ENCODE assay signal across 1 cellular context in the genomic region with DNA sequence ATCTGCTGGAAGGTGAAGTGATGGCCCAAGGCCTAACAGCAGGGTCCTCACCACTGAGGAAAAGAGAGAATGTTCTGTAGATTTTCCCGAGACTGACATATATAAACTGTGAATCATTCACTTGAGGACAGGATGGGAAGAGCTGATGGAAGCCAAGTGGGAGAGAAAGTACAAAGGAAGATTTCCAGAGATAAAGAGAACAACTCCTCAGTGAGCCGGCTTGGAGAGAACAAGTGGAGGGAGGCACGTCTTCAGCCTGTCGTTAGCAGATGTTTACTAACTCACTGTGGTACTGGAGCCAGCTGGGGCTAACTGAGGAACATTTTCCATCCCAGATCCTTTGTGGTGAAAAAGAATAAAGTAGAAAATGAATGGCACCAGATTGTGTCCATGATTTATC.
TF ChIP-seq lines count a peak whose summit lies in the region.

No MANE protein-coding gene starts in this region.

TF ChIP-seq in IMR-90, 13 proteins besides CTCF, POLR2A, EP300 and RAD21:
- TF ChIP-seq RCOR1 (IDR thresholded peaks at IDR 0.05; ENCODE audit: insufficient replicate concordance, low read length) (no peak), SMC3 (IDR thresholded peaks at IDR 0.05; ENCODE audit: low read depth, low read length) (no peak), RFX5 (IDR thresholded peaks at IDR 0.05; ENCODE audit: low read depth, low read length) (no peak), NFE2L2 (IDR thresholded peaks at IDR 0.05; ENCODE audit: low read depth, low read length) (no peak), CEBPB (IDR thresholded peaks at IDR 0.05; ENCODE audit: low read depth, low read length) (no peak), BHLHE40 (IDR thresholded peaks at IDR 0.05; ENCODE audit: low read depth, low read length) (no peak), FOS (IDR thresholded peaks at IDR 0.05; ENCODE audit: low read depth, low read length) (no peak)
